In genomic region chr17:82808006-82808405, GRCh38 we compare ENCODE assay signal across 28 cellular contexts. TPM values are rescaled to one million over a fixed set of nuclear protein-coding genes. Genes with fewer than 3 reads are reported as not detected.
A peak's percentile ranks its signal among the peaks of the same experiment; 100 is the strongest.
DNase-seq lines count a peak whose midpoint lies in the region; ATAC-seq, FAIRE-seq and TF ChIP-seq lines count a peak whose summit lies in the region.
"Had no signal": no experiment of that assay in that cellular context is flagged by ENCODE, and none has a peak within 500 bp of the region (broad histone marks: within the 10 kb centered on the region; RNA-seq: fewer than 3 reads in every experiment).

No MANE protein-coding gene starts in this region.

- FAIRE-seq in urothelium cell line (lab: Jason Lieb, UNC): peak; percentile 56
- FAIRE-seq: D721Med, GM18507, H1 had no signal

- peak overlapping the region; percentile 83 for H3K27ac ChIP-seq in left ventricle myocardium inferior (replicated peaks)
- H3K27ac ChIP-seq in OCI-LY7 (ENCODE audit: low read depth, low read length, poor library complexity, severe bottlenecking): peak overlapping the region; percentile 16
- H3K27ac ChIP-seq: 22Rv1; BLaER1 treated with 17β-estradiol and CSF1 and Interleukin-3, amounts not matched to agents 10 nM and 100 nM; PC-9; RWPE1 had no signal

- H3K4me3 ChIP-seq in left ventricle myocardium inferior (no peak overlapping the region), OCI-LY7 (ENCODE audit: low read depth, low read length, poor library complexity, severe bottlenecking) (no peak overlapping the region)
- H3K4me3 ChIP-seq: BLaER1 treated with 17β-estradiol and CSF1 and Interleukin-3, amounts not matched to agents 10 nM and 100 nM; MG63; PC-9; SJCRH30 had no signal

- DNase-seq in NCI-H2171 treated with DMSO at 0.1 percent for 48 hours (lab: John Stamatoyannopoulos, UW): peak; percentile 83
- DNase-seq in NCI-H2171 (lab: John Stamatoyannopoulos, UW): no peak
- DNase-seq in left ventricle myocardium inferior: no peak
- no peak for DNase-seq in left cardiac atrium
- no peak for DNase-seq in OCI-LY7 (ENCODE audit: low spot score)
- no peak for DNase-seq in urothelium cell line (ENCODE audit: low spot score)
- DNase-seq in AG20443 (ENCODE audit: low spot score): no peak
- no peak for DNase-seq in medulla oblongata (ENCODE audit: extremely low spot score)
- DNase-seq: ACHN; CD8-positive, alpha-beta T cell; DMS53; GDM1; MG63; NCI-H1694 treated with DMSO at 0.1 percent for 48 hours; NCI-H2081 treated with DMSO at 0.1 percent for 48 hours; NCI-H2227 treated with DMSO at 0.1 percent for 48 hours; NCI-H524; NCI-H82; PC-9; SJCRH30; T-cell had no signal

- no peak for ATAC-seq in left cardiac atrium
- ATAC-seq: CD8-positive, alpha-beta T cell; T-cell had no signal

- no peaks in the 10 kb centered on the region for H3K79me2 ChIP-seq in OCI-LY7 (ENCODE audit: insufficient read depth, low read depth, low read length)

- no peaks in the 10 kb centered on the region for H3K9me3 ChIP-seq in left ventricle myocardium inferior (replicated peaks)
- H3K9me3 ChIP-seq in OCI-LY7 (ENCODE audit: low read length): no peaks in the 10 kb centered on the region
- H3K9me3 ChIP-seq: BLaER1 treated with 17β-estradiol and CSF1 and Interleukin-3, amounts not matched to agents 10 nM and 100 nM; MG63; SJCRH30 had no signal

- H3K9me2 ChIP-seq in OCI-LY7 (ENCODE audit: insufficient read depth, low read length): no peaks in the 10 kb centered on the region

- H3K27me3 ChIP-seq in left ventricle myocardium inferior (ENCODE audit: low read depth): no peaks in the 10 kb centered on the region
- H3K27me3 ChIP-seq: MG63, SJCRH30 had no signal

- H4K20me1 ChIP-seq in OCI-LY7 (ENCODE audit: insufficient read depth, low read length): no peaks in the 10 kb centered on the region

- TF ChIP-seq CTCF in left ventricle myocardium inferior (IDR thresholded peaks at IDR 0.05; ENCODE audit: borderline replicate concordance): no peak
- TF ChIP-seq CTCF in OCI-LY7 (conservative IDR thresholded peaks at IDR 0.05; ENCODE audit: low read length): no peak

- intact Hi-C loops in left ventricle myocardium inferior (cut with micrococcal nuclease) (no loop called here), left cardiac atrium (cut with DNase I) (no loop called here), OCI-LY7 (cut with micrococcal nuclease; ENCODE audit: unreplicated experiment) (no loop called here)

- H3K4me2 ChIP-seq in OCI-LY7 (ENCODE audit: low read length): no peak overlapping the region
- H3K4me2 ChIP-seq: BLaER1 treated with 17β-estradiol and CSF1 and Interleukin-3, amounts not matched to agents 10 nM and 100 nM; PC-9 had no signal

- no peak overlapping the region for H2AFZ ChIP-seq in OCI-LY7 (ENCODE audit: low read length)
- H2AFZ ChIP-seq: PC-9 had no signal

- POLR2A ChIA-PET in OCI-LY7 (lab: Charles Lee): no interaction called here

- BruUV-seq in OCI-LY7 (replicated peaks; lab: Mats Ljungman, UMichigan): no TSS peak

- CTCF ChIA-PET in OCI-LY7 (lab: Charles Lee; ENCODE audit: unreplicated experiment): no interaction called here

- H3K36me3 ChIP-seq in left ventricle myocardium inferior (peaks cover 39% of the 10 kb centered on the region), OCI-LY7 (ENCODE audit: insufficient read depth, low read length) (peaks cover 56% of the 10 kb centered on the region)

- peaks cover 38% of the 10 kb centered on the region for H3K4me1 ChIP-seq in left ventricle myocardium inferior
- H3K4me1 ChIP-seq in OCI-LY7 (ENCODE audit: insufficient read depth, low read length, poor library complexity, severe bottlenecking): no peaks in the 10 kb centered on the region

RNA-seq across cellular contexts. Expression of gene ZNF750, which starts 31.8 kb away (rescaled TPM):
- total RNA-seq in left ventricle myocardium inferior: not detected
- total RNA-seq in left cardiac atrium: not detected
- not detected in 2 replicates for total RNA-seq in OCI-LY7 (2014; rRNA removed; shearing (Covaris generic))
- total RNA-seq in OCI-LY7 (2022): not detected in 2 replicates
- total RNA-seq: CD8-positive, alpha-beta T cell; H1; LHCN-M2; SJCRH30; T-cell had no signal

RNA-seq across cellular contexts. Expression of gene TBCD, which starts 56.1 kb away (rescaled TPM):
- total RNA-seq in left ventricle myocardium inferior: 48.0 TPM
- 10 to 100 TPM; 37.0 to 59.8 TPM for total RNA-seq in left cardiac atrium
- total RNA-seq in OCI-LY7 (2014; rRNA removed; shearing (Covaris generic)): 57.0 and 87.8 TPM in 2 replicates
- total RNA-seq in OCI-LY7 (2022): 134 and 145 TPM in 2 replicates
